12 cellular contexts compared by ENCODE assay signal in genomic region chr15:40909662-40910625, GRCh38. TPM values are rescaled to one million over a fixed set of nuclear protein-coding genes. Genes with fewer than 3 reads are reported as not detected.
DNase-seq lines count a peak whose midpoint lies in the region; ATAC-seq and TF ChIP-seq lines count a peak whose summit lies in the region.
"Had no signal": no experiment of that assay in that cellular context is flagged by ENCODE, and none has a peak within 500 bp of the region (broad histone marks: within the 10 kb centered on the region; RNA-seq: fewer than 3 reads in every experiment).

No MANE protein-coding gene starts in this region.

- no peak overlapping the region for H2AFZ ChIP-seq in GM23338

- H3K27ac Mint-ChIP-seq in CD14-positive monocyte (peak overlapping the region; percentile 68 to 91 (median 89)), nephron progenitor cell (peak overlapping the region; percentile 33), GM23338 (no peak overlapping the region)
- peak overlapping the region; percentile 31 for H3K27ac Mint-ChIP-seq in dendritic cell treated with granulocyte-macrophage colony-stimulating factor and Interleukin-4, amounts not matched to agents 40 ng/mL and 50 ng/mL, for 4 days
- H3K27ac Mint-ChIP-seq in activated CD4-positive, alpha-beta T cell treated with anti-CD3 and anti-CD28 coated beads, Interleukin-2, amount 10 ng/mL, durations not matched to agents 24 days and 14 days = no peak overlapping the region

- intact Hi-C loops in CD14-positive monocyte (cut with micrococcal nuclease) = loop anchor here (2.0 to 10.0 kb wide), 6 partner anchors 19 to 275 kb away; partner anchors contain the start of genes DLL4 (in 1 of the 2) and RMDN3 (in 1 of the 2)
- intact Hi-C loops in dendritic cell treated with granulocyte-macrophage colony-stimulating factor and Interleukin-4, amounts not matched to agents 40 ng/mL and 50 ng/mL, for 4 days (cut with micrococcal nuclease) = loop anchor here (5.0 kb wide), 1 partner anchor 32 kb away; no protein-coding TSS in a partner anchor
- intact Hi-C loops in activated CD4-positive, alpha-beta T cell treated with anti-CD3 and anti-CD28 coated beads, Interleukin-2, amount 10 ng/mL, durations not matched to agents 24 days and 14 days (cut with micrococcal nuclease) = loop anchor here (10.0 kb wide), 1 partner anchor 205 kb away; the partner anchor contains the start of gene INO80

- H3K4me3 ChIP-seq in MG63 (no peak overlapping the region), GM23338 (no peak overlapping the region)

- H3K4me3 Mint-ChIP-seq in CD14-positive monocyte = peak overlapping the region; percentile 47 to 59
- no peak overlapping the region for H3K4me3 Mint-ChIP-seq in dendritic cell treated with granulocyte-macrophage colony-stimulating factor and Interleukin-4, amounts not matched to agents 40 ng/mL and 50 ng/mL, for 4 days
- peak overlapping the region; percentile 41 for H3K4me3 Mint-ChIP-seq in nephron progenitor cell
- H3K4me3 Mint-ChIP-seq in GM23338 = no peak overlapping the region; the same call in 2 of the 3 replicates
- no peak overlapping the region for H3K4me3 Mint-ChIP-seq in activated CD4-positive, alpha-beta T cell treated with anti-CD3 and anti-CD28 coated beads, Interleukin-2, amount 10 ng/mL, durations not matched to agents 24 days and 14 days

- no peaks in the 10 kb centered on the region for H3K9me2 ChIP-seq in GM23338 (ENCODE audit: insufficient read depth)

- H3K9me3 Mint-ChIP-seq in CD14-positive monocyte = peaks cover 0 to 2% (median 0%) of the 10 kb centered on the region in 7 donors
- H3K9me3 Mint-ChIP-seq in dendritic cell treated with granulocyte-macrophage colony-stimulating factor and Interleukin-4, amounts not matched to agents 40 ng/mL and 50 ng/mL, for 4 days = no peaks in the 10 kb centered on the region
- H3K9me3 Mint-ChIP-seq in nephron progenitor cell = no peaks in the 10 kb centered on the region
- no peaks in the 10 kb centered on the region for H3K9me3 Mint-ChIP-seq in GM23338
- H3K9me3 Mint-ChIP-seq in activated CD4-positive, alpha-beta T cell treated with anti-CD3 and anti-CD28 coated beads, Interleukin-2, amount 10 ng/mL, durations not matched to agents 24 days and 14 days = no peaks in the 10 kb centered on the region

- no peaks in the 10 kb centered on the region for H3K9me3 ChIP-seq in MG63

- peaks cover 0 to 3% (median 0%) of the 10 kb centered on the region in 3 donors for H3K27me3 Mint-ChIP-seq in CD14-positive monocyte (ENCODE audit: low read depth in 3 of 3)
- H3K27me3 Mint-ChIP-seq in dendritic cell treated with granulocyte-macrophage colony-stimulating factor and Interleukin-4, amounts not matched to agents 40 ng/mL and 50 ng/mL, for 4 days = no peaks in the 10 kb centered on the region
- peaks cover 10% of the 10 kb centered on the region for H3K27me3 Mint-ChIP-seq in nephron progenitor cell (ENCODE audit: low read depth, poor library complexity)
- peaks cover 12% of the 10 kb centered on the region for H3K27me3 Mint-ChIP-seq in GM23338 (ENCODE audit: insufficient read depth, low read depth, poor library complexity)
- no peaks in the 10 kb centered on the region for H3K27me3 Mint-ChIP-seq in activated CD4-positive, alpha-beta T cell treated with anti-CD3 and anti-CD28 coated beads, Interleukin-2, amount 10 ng/mL, durations not matched to agents 24 days and 14 days

- no peak for TF ChIP-seq CTCF in CD14-positive monocyte (IDR thresholded peaks at IDR 0.05)
- TF ChIP-seq CTCF in nephron progenitor cell (IDR thresholded peaks at IDR 0.05) = no peak
- TF ChIP-seq CTCF in GM23338 (conservative IDR thresholded peaks at IDR 0.05; ENCODE audit: low read depth in 2 of 2) = no peak

- H3K36me3 ChIP-seq in MG63 (no peaks in the 10 kb centered on the region; the same call in 1 of the 2 replicates), GM23338 (ENCODE audit: insufficient read depth) (no peaks in the 10 kb centered on the region)

- peak; percentile 73 for DNase-seq in CD14-positive monocyte (ENCODE audit: low spot score)
- DNase-seq in MG63 = peak; percentile 83
- no peak for DNase-seq in nephron progenitor cell
- no peak for DNase-seq in GM23338 (ENCODE audit: low spot score)
- DNase-seq in activated CD4-positive, alpha-beta T cell treated with anti-CD3 and anti-CD28 coated beads, Interleukin-2, amount 10 ng/mL, durations not matched to agents 24 days and 14 days = no peak
- no peak for DNase-seq in cerebellar cortex (ENCODE audit: low spot score)
- DNase-seq: foreskin keratinocyte, NCI-H510A, T-helper 2 cell had no signal

- no peaks in the 10 kb centered on the region; the same call in 1 of the 2 replicates for H4K20me1 ChIP-seq in GM23338 (replicated peaks; ENCODE audit: insufficient read depth)

- H3K27ac ChIP-seq in GM23338 (ENCODE audit: low read depth) = no peak overlapping the region
- H3K27ac ChIP-seq: foreskin keratinocyte had no signal

- H3K4me1 ChIP-seq in GM23338 (ENCODE audit: insufficient read depth) = peaks cover 31% of the 10 kb centered on the region

- H3K27me3 ChIP-seq in MG63 (no peaks in the 10 kb centered on the region), GM23338 (ENCODE audit: insufficient read depth) (no peaks in the 10 kb centered on the region)
- H3K27me3 ChIP-seq: foreskin keratinocyte had no signal

- H3K79me2 ChIP-seq in GM23338 (replicated peaks; ENCODE audit: insufficient read depth) = no peaks in the 10 kb centered on the region

- H3K4me2 ChIP-seq in GM23338 = no peak overlapping the region

- H3K4me1 Mint-ChIP-seq in CD14-positive monocyte (peaks cover 59% of the 10 kb centered on the region), nephron progenitor cell (peaks cover 59% of the 10 kb centered on the region), GM23338 (peaks cover 43% of the 10 kb centered on the region)
- peaks cover 52% of the 10 kb centered on the region for H3K4me1 Mint-ChIP-seq in dendritic cell treated with granulocyte-macrophage colony-stimulating factor and Interleukin-4, amounts not matched to agents 40 ng/mL and 50 ng/mL, for 4 days (ENCODE audit: low read depth)
- peaks cover 9% of the 10 kb centered on the region for H3K4me1 Mint-ChIP-seq in activated CD4-positive, alpha-beta T cell treated with anti-CD3 and anti-CD28 coated beads, Interleukin-2, amount 10 ng/mL, durations not matched to agents 24 days and 14 days

- H3K36me3 Mint-ChIP-seq in CD14-positive monocyte (peaks cover under 1 to 6% of the 10 kb centered on the region in 2 donors), nephron progenitor cell (ENCODE audit: low read depth) (no peaks in the 10 kb centered on the region), GM23338 (ENCODE audit: low read depth) (peaks cover 6% of the 10 kb centered on the region; the same call in 2 of the 3 replicates)
- H3K36me3 Mint-ChIP-seq in dendritic cell treated with granulocyte-macrophage colony-stimulating factor and Interleukin-4, amounts not matched to agents 40 ng/mL and 50 ng/mL, for 4 days (ENCODE audit: low read depth) = peaks cover 9% of the 10 kb centered on the region
- H3K36me3 Mint-ChIP-seq in activated CD4-positive, alpha-beta T cell treated with anti-CD3 and anti-CD28 coated beads, Interleukin-2, amount 10 ng/mL, durations not matched to agents 24 days and 14 days (ENCODE audit: low read depth) = no peaks in the 10 kb centered on the region

- ATAC-seq in GM21526 (IDR thresholded peaks at IDR 0.05; ENCODE audit: low FRiP score, unreplicated experiment) (no peak), GM23338 (no peak)
- ATAC-seq: foreskin keratinocyte had no signal

- peaks cover 10% of the 10 kb centered on the region; the same call in 1 of the 2 replicates for H3F3A ChIP-seq in GM23338 (replicated peaks; ENCODE audit: low read depth)

TF ChIP-seq in GM23338, 12 proteins besides CTCF, POLR2A, EP300 and RAD21 (continues in another document):
- TF ChIP-seq STAT1 (IDR thresholded peaks at IDR 0.05; ENCODE audit: unreplicated experiment) (no peak), EZH2phosphoT487 (IDR thresholded peaks at IDR 0.05; ENCODE audit: unreplicated experiment) (no peak), ZNF331 (CRISPR knock-in tag; IDR thresholded peaks at IDR 0.05; ENCODE audit: low read depth) (no peak)

RNA-seq across cellular contexts. Expression of gene VPS18, which starts 15.7 kb away (rescaled TPM):
- polyA plus RNA-seq in CD14-positive monocyte (10 to 100 TPM; 21.8 to 22.8 TPM), GM23338 (2016; fragmentation: Nextera tagmentation; extraction: Ambion mirVana) (4.7 and 5.9 TPM in 2 replicates)
- 14.0 and 24.8 TPM in 2 replicates for total RNA-seq in MG63 (2014; rRNA removed; shearing (Covaris generic); ENCODE audit: low replicate concordance)
- 39.4 and 42.5 TPM in 2 replicates for total RNA-seq in GM23338 (2014; rRNA removed; shearing (Covaris generic))
- total RNA-seq in activated CD4-positive, alpha-beta T cell treated with anti-CD3 and anti-CD28 coated beads, Interleukin-2, amount 10 ng/mL, durations not matched to agents 24 days and 14 days = 11.2 and 11.3 TPM in 2 replicates

RNA-seq across cellular contexts. Expression of gene DLL4, which starts 19.2 kb away (rescaled TPM):
- polyA plus RNA-seq in CD14-positive monocyte = not detected
- not detected in 2 replicates for total RNA-seq in MG63 (2014; rRNA removed; shearing (Covaris generic); ENCODE audit: low replicate concordance)
- 0.31 and 0.62 TPM in 2 replicates for total RNA-seq in GM23338 (2014; rRNA removed; shearing (Covaris generic))
- polyA plus RNA-seq in GM23338 (2016; fragmentation: Nextera tagmentation; extraction: Ambion mirVana) = 0.64 and 0.99 TPM in 2 replicates
- 0.33 TPM in 1 of 2 replicates, not detected in the other for total RNA-seq in activated CD4-positive, alpha-beta T cell treated with anti-CD3 and anti-CD28 coated beads, Interleukin-2, amount 10 ng/mL, durations not matched to agents 24 days and 14 days
- total RNA-seq: foreskin keratinocyte had no signal
- polyA plus RNA-seq: foreskin keratinocyte had no signal

RNA-seq across cellular contexts. Expression of gene RHOV, which starts 35.9 kb away (rescaled TPM):
- not detected for polyA plus RNA-seq in CD14-positive monocyte
- total RNA-seq in MG63 (2014; rRNA removed; shearing (Covaris generic); ENCODE audit: low replicate concordance) = 0.49 TPM in 1 of 2 replicates, not detected in the other
- total RNA-seq in GM23338 (2014; rRNA removed; shearing (Covaris generic)) = 2.9 and 4.7 TPM in 2 replicates
- 3.0 and 4.4 TPM in 2 replicates for polyA plus RNA-seq in GM23338 (2016; fragmentation: Nextera tagmentation; extraction: Ambion mirVana)
- total RNA-seq in activated CD4-positive, alpha-beta T cell treated with anti-CD3 and anti-CD28 coated beads, Interleukin-2, amount 10 ng/mL, durations not matched to agents 24 days and 14 days = 1.0 and 1.5 TPM in 2 replicates
- total RNA-seq: lung microvascular endothelial cell had no signal

RNA-seq across cellular contexts. Expression of gene CHAC1, which starts 43.3 kb away (rescaled TPM):
- polyA plus RNA-seq in CD14-positive monocyte = not detected
- total RNA-seq in MG63 (2014; rRNA removed; shearing (Covaris generic); ENCODE audit: low replicate concordance) = 8.8 and 18.5 TPM in 2 replicates
- total RNA-seq in GM23338 (2014; rRNA removed; shearing (Covaris generic)) = 112 and 124 TPM in 2 replicates
- polyA plus RNA-seq in GM23338 (2016; fragmentation: Nextera tagmentation; extraction: Ambion mirVana) = 73.0 and 74.4 TPM in 2 replicates
- total RNA-seq in activated CD4-positive, alpha-beta T cell treated with anti-CD3 and anti-CD28 coated beads, Interleukin-2, amount 10 ng/mL, durations not matched to agents 24 days and 14 days = 8.4 and 9.8 TPM in 2 replicates

Comparison
In these comparisons a context has a peak if more than half of its experiments do, and no peak if none do; other contexts are left out.
1. DNase-seq: peak in CD14-positive monocyte (single experiment) and MG63 (single experiment); none in nephron progenitor cell (single experiment), GM23338 (single experiment), activated CD4-positive, alpha-beta T cell treated with anti-CD3 and anti-CD28 coated beads, Interleukin-2, amount 10 ng/mL, durations not matched to agents 24 days and 14 days (single experiment) and cerebellar cortex (single experiment).
2. H3K27ac Mint-ChIP-seq: peak in CD14-positive monocyte (7 of 7), dendritic cell treated with granulocyte-macrophage colony-stimulating factor and Interleukin-4, amounts not matched to agents 40 ng/mL and 50 ng/mL, for 4 days (single experiment) and nephron progenitor cell (single experiment); none in GM23338 (single experiment) and activated CD4-positive, alpha-beta T cell treated with anti-CD3 and anti-CD28 coated beads, Interleukin-2, amount 10 ng/mL, durations not matched to agents 24 days and 14 days (single experiment).
3. H3K4me3 Mint-ChIP-seq: peak in CD14-positive monocyte (2 of 2) and nephron progenitor cell (single experiment); none in dendritic cell treated with granulocyte-macrophage colony-stimulating factor and Interleukin-4, amounts not matched to agents 40 ng/mL and 50 ng/mL, for 4 days (single experiment), GM23338 (single experiment) and activated CD4-positive, alpha-beta T cell treated with anti-CD3 and anti-CD28 coated beads, Interleukin-2, amount 10 ng/mL, durations not matched to agents 24 days and 14 days (single experiment).